1 cellular context compared by ENCODE assay signal in genomic region chr1:235579891-235580290, GRCh38.
TF ChIP-seq lines count a peak whose summit lies in the region.

No MANE protein-coding gene starts in this region.

TF ChIP-seq in HEK293, 187 proteins besides CTCF, POLR2A, EP300 and RAD21 (continued from another document):
- peak; percentile 83 for TF ChIP-seq ZNF280D (tag by site-specific recombination; IDR thresholded peaks at IDR 0.05)
- TF ChIP-seq, protein P1, sequence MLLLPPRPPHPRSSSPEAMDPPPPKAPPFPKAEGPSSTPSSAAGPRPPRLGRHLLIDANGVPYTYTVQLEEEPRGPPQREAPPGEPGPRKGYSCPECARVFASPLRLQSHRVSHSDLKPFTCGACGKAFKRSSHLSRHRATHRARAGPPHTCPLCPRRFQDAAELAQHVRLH (tag by site-specific recombination; IDR thresholded peaks at IDR 0.05): peak; percentile 82
